ENCODE assay signal across 1 cellular context in the genomic region with DNA sequence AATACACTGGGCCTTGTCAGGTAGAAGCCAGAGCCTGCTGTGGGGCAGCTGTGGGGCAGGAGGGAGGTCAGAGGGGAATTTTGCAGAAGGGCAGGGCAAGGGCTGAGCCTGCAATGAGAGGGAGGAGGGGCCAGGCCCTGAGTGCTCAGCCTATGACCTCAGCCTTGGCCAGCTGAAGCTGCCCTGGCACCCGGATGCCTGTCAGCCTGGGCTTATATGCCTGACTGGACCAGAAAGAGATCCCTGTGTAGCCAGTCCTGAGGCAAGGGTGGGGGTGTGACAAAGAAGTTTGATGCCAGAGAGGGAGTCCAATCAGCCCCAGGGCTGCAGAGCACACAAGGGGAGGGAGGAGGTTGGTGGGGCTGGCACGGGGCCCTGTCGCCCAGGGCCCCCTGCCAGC.
TF ChIP-seq lines count a peak whose summit lies in the region.

No MANE protein-coding gene starts in this region.

TF ChIP-seq in K562, 482 proteins besides CTCF, POLR2A, EP300 and RAD21:
- TF ChIP-seq, protein P1, sequence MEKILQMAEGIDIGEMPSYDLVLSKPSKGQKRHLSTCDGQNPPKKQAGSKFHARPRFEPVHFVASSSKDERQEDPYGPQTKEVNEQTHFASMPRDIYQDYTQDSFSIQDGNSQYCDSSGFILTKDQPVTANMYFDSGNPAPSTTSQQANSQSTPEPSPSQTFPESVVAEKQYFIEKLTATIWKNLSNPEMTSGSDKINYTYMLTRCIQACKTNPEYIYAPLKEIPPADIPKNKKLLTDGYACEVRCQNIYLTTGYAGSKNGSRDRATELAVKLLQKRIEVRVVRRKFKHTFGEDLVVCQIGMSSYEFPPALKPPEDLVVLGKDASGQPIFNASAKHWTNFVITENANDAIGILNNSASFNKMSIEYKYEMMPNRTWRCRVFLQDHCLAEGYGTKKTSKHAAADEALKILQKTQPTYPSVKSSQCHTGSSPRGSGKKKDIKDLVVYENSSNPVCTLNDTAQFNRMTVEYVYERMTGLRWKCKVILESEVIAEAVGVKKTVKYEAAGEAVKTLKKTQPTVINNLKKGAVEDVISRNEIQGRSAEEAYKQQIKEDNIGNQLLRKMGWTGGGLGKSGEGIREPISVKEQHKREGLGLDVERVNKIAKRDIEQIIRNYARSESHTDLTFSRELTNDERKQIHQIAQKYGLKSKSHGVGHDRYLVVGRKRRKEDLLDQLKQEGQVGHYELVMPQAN (IDR thresholded peaks at IDR 0.05; ENCODE audit: borderline replicate concordance): no peak
- peak; percentile 90 for TF ChIP-seq ZNF12 (CRISPR knock-in tag; IDR thresholded peaks at IDR 0.05)
TF ChIP-seq in K562: peak in this region for 1.
